Comparison of ENCODE assay signal across 6 cellular contexts in genomic region chr11:1876361-1877063, GRCh38. TPM values are rescaled to one million over a fixed set of nuclear protein-coding genes. Genes with fewer than 3 reads are reported as not detected.
DNase-seq lines count a peak whose midpoint lies in the region; ATAC-seq, FAIRE-seq and TF ChIP-seq lines count a peak whose summit lies in the region.

No MANE protein-coding gene starts in this region.

- H3K4me1 ChIP-seq in HEK293 (ENCODE audit: control insufficient read depth, insufficient read depth, low read length) (no peaks in the 10 kb centered on the region), astrocyte (ENCODE audit: insufficient read depth, low read length) (peaks cover 8% of the 10 kb centered on the region)

- no peaks in the 10 kb centered on the region for H3K36me3 Mint-ChIP-seq in astrocyte (ENCODE audit: low read depth, unreplicated experiment)
- no peaks in the 10 kb centered on the region for H3K36me3 Mint-ChIP-seq in natural killer cell treated with Interleukin-12 subunit alpha and Interleukin-12 subunit beta and Interleukin-15 and Interleukin-18, amount 100 ng/mL, for 72 hours

- H3K27me3 ChIP-seq in astrocyte (ENCODE audit: insufficient read depth, low read length), result no peaks in the 10 kb centered on the region

- no peak for ATAC-seq in natural killer cell treated with Interleukin-12 subunit alpha and Interleukin-12 subunit beta and Interleukin-15 and Interleukin-18, amount 100 ng/mL, for 72 hours
- ATAC-seq in HG02571 (IDR thresholded peaks at IDR 0.05; ENCODE audit: unreplicated experiment) (no peak), HG02970 (IDR thresholded peaks at IDR 0.05; ENCODE audit: low FRiP score, unreplicated experiment) (no peak), HG02981 (IDR thresholded peaks at IDR 0.05; ENCODE audit: unreplicated experiment) (no peak)

- H2AFZ ChIP-seq in astrocyte (ENCODE audit: low read depth, low read length), result peak overlapping the region; percentile 34

- POLR2A ChIA-PET in HEK293 (lab: Yijun Ruan, JAX), result no interaction called here

- no peaks in the 10 kb centered on the region for H3K4me1 Mint-ChIP-seq in astrocyte (ENCODE audit: low read depth, unreplicated experiment)
- peaks cover 0 to 29% of the 10 kb centered on the region in 2 donors for H3K4me1 Mint-ChIP-seq in natural killer cell treated with Interleukin-12 subunit alpha and Interleukin-12 subunit beta and Interleukin-15 and Interleukin-18, amount 100 ng/mL, for 72 hours (ENCODE audit: low read depth in 2 of 2)

- H3K9me3 ChIP-seq in HEK293 (ENCODE audit: control insufficient read depth, insufficient read depth, low read depth, low read length) (no peaks in the 10 kb centered on the region), astrocyte (ENCODE audit: insufficient read depth, low read depth, low read length) (no peaks in the 10 kb centered on the region)

- H3K27ac Mint-ChIP-seq in astrocyte (ENCODE audit: unreplicated experiment), result peak overlapping the region; percentile 69
- no peak overlapping the region for H3K27ac Mint-ChIP-seq in natural killer cell treated with Interleukin-12 subunit alpha and Interleukin-12 subunit beta and Interleukin-15 and Interleukin-18, amount 100 ng/mL, for 72 hours

- no peaks in the 10 kb centered on the region for H3K36me3 ChIP-seq in HEK293 (ENCODE audit: control insufficient read depth in 2 of 2, insufficient read depth in 1 of 2, low read length in 2 of 2)
- H3K36me3 ChIP-seq in astrocyte (ENCODE audit: insufficient read depth, low read length), result no peaks in the 10 kb centered on the region

- no peak overlapping the region for H3K4me3 ChIP-seq in HEK293 (ENCODE audit: low read depth, low read length)
- H3K4me3 ChIP-seq in astrocyte (ENCODE audit: insufficient read depth, low read depth, low read length), result no peak overlapping the region

- H3K9me3 Mint-ChIP-seq in astrocyte (ENCODE audit: unreplicated experiment), result no peaks in the 10 kb centered on the region
- H3K9me3 Mint-ChIP-seq in natural killer cell treated with Interleukin-12 subunit alpha and Interleukin-12 subunit beta and Interleukin-15 and Interleukin-18, amount 100 ng/mL, for 72 hours, result no peaks in the 10 kb centered on the region

- H3K4me2 ChIP-seq in astrocyte (ENCODE audit: low read length), result peak overlapping the region; percentile 59

- no peak for FAIRE-seq in astrocyte (lab: Jason Lieb, UNC)

- no peak overlapping the region for H3K27ac ChIP-seq in HEK293 (ENCODE audit: extremely low read depth, low read depth, low read length)
- H3K27ac ChIP-seq in astrocyte (ENCODE audit: low read depth, low read length), result no peak overlapping the region

- H4K20me1 ChIP-seq in astrocyte (ENCODE audit: insufficient read depth, low read length), result no peaks in the 10 kb centered on the region

- peak; percentile 15; the same call in 1 of the 2 replicates for TF ChIP-seq CTCF in HEK293 (tag by site-specific recombination; IDR thresholded peaks at IDR 0.05)
- TF ChIP-seq CTCF in astrocyte (IDR thresholded peaks at IDR 0.05; ENCODE audit: insufficient read depth, low read depth, low read length), result peak; percentile 19

- DNase-seq in astrocyte (ENCODE audit: low read depth), result no peak
- peak; percentile 47 for DNase-seq in natural killer cell treated with Interleukin-12 subunit alpha and Interleukin-12 subunit beta and Interleukin-15 and Interleukin-18, amount 100 ng/mL, for 72 hours (ENCODE audit: low spot score)

- CTCF ChIA-PET in HEK293 (lab: Yijun Ruan, JAX), result interaction anchor here (0.5 to 3.5 kb wide), 22 partner anchors 14 to 311 kb away, joined by 3 to 30 read pairs (median 4); no protein-coding TSS in a partner anchor

- no peak overlapping the region for H3K4me3 Mint-ChIP-seq in astrocyte (ENCODE audit: unreplicated experiment)
- no peak overlapping the region for H3K4me3 Mint-ChIP-seq in natural killer cell treated with Interleukin-12 subunit alpha and Interleukin-12 subunit beta and Interleukin-15 and Interleukin-18, amount 100 ng/mL, for 72 hours

- no peaks in the 10 kb centered on the region for H3K79me2 ChIP-seq in astrocyte (ENCODE audit: insufficient read depth, low read length)

- H3K9ac ChIP-seq in astrocyte (ENCODE audit: low read length), result peak overlapping the region; percentile 35

- H3K27me3 Mint-ChIP-seq in astrocyte (ENCODE audit: low read depth, unreplicated experiment), result no peaks in the 10 kb centered on the region
- no peaks in the 10 kb centered on the region for H3K27me3 Mint-ChIP-seq in natural killer cell treated with Interleukin-12 subunit alpha and Interleukin-12 subunit beta and Interleukin-15 and Interleukin-18, amount 100 ng/mL, for 72 hours

TF ChIP-seq in HEK293, 187 proteins besides CTCF, POLR2A, EP300 and RAD21 (continues in another document):
- TF ChIP-seq ZBTB10 (tag by site-specific recombination; IDR thresholded peaks at IDR 0.05) (no peak), ZNF169 (tag by site-specific recombination; IDR thresholded peaks at IDR 0.05) (no peak), ZNF211 (tag by site-specific recombination; IDR thresholded peaks at IDR 0.05; ENCODE audit: low read depth) (no peak), ZBTB6 (tag by site-specific recombination; IDR thresholded peaks at IDR 0.05) (no peak), KLF9 (tag by site-specific recombination; IDR thresholded peaks at IDR 0.05; ENCODE audit: low read depth) (no peak), ZNF791 (tag by site-specific recombination; IDR thresholded peaks at IDR 0.05) (no peak), ZFP3 (tag by site-specific recombination; IDR thresholded peaks at IDR 0.05; ENCODE audit: low read depth) (no peak), ZNF239 (tag by site-specific recombination; IDR thresholded peaks at IDR 0.05) (no peak), ZBTB1 (tag by site-specific recombination; IDR thresholded peaks at IDR 0.05) (no peak), KLF1 (tag by site-specific recombination; IDR thresholded peaks at IDR 0.05) (no peak), ZNF350 (tag by site-specific recombination; IDR thresholded peaks at IDR 0.05) (no peak), ZNF26 (tag by site-specific recombination; IDR thresholded peaks at IDR 0.05) (no peak)

RNA-seq across cellular contexts. Expression of gene PRR33, which starts 15.2 kb away (rescaled TPM):
- total RNA-seq in astrocyte, result not detected in 2 replicates
- total RNA-seq in natural killer cell treated with Interleukin-12 subunit alpha and Interleukin-12 subunit beta and Interleukin-15 and Interleukin-18, amount 100 ng/mL, for 72 hours, result not detected

RNA-seq across cellular contexts. Expression of gene LSP1, which starts 23.6 kb away (rescaled TPM):
- total RNA-seq in astrocyte, result 1.3 and 1.9 TPM in 2 replicates
- total RNA-seq in natural killer cell treated with Interleukin-12 subunit alpha and Interleukin-12 subunit beta and Interleukin-15 and Interleukin-18, amount 100 ng/mL, for 72 hours, result 100 to 1,000 TPM; 240 to 358 TPM

RNA-seq across cellular contexts. Expression of gene TNNI2, which starts 37.7 kb away (rescaled TPM):
- not detected in 2 replicates for total RNA-seq in astrocyte
- 1 to 10 TPM in 1 of 2 donors, not detected in 1; 1.4 TPM for total RNA-seq in natural killer cell treated with Interleukin-12 subunit alpha and Interleukin-12 subunit beta and Interleukin-15 and Interleukin-18, amount 100 ng/mL, for 72 hours

RNA-seq across cellular contexts. Expression of gene SYT8, which starts 41.7 kb away (rescaled TPM):
- total RNA-seq in astrocyte, result 0.36 and 0.38 TPM in 2 replicates
- not detected for total RNA-seq in natural killer cell treated with Interleukin-12 subunit alpha and Interleukin-12 subunit beta and Interleukin-15 and Interleukin-18, amount 100 ng/mL, for 72 hours

RNA-seq across cellular contexts. Expression of gene TNNT3, which starts 43.0 kb away (rescaled TPM):
- total RNA-seq in astrocyte, result not detected in 2 replicates
- total RNA-seq in natural killer cell treated with Interleukin-12 subunit alpha and Interleukin-12 subunit beta and Interleukin-15 and Interleukin-18, amount 100 ng/mL, for 72 hours, result under 1 TPM in 1 of 2 donors, not detected in 1; 0.33 TPM

Comparison
In these comparisons a context has a peak if more than half of its experiments do, and no peak if none do; other contexts are left out.
1. RNA of gene LSP1, which starts 23.6 kb away (total RNA-seq): 240 to 358 TPM in natural killer cell treated with Interleukin-12 subunit alpha and Interleukin-12 subunit beta and Interleukin-15 and Interleukin-18, amount 100 ng/mL, for 72 hours; 1.3 to 1.9 TPM in astrocyte; every median in the first group is over 10 times any median in the second.